16 cellular contexts compared by ENCODE assay signal in genomic region chr7:148717266-148717793, GRCh38.
"Had no signal": no experiment of that assay in that cellular context is flagged by ENCODE, and none has a peak within 500 bp of the region (broad histone marks: within the 10 kb centered on the region; RNA-seq: fewer than 3 reads in every experiment).

No MANE protein-coding gene starts in this region.

- H3K9me3 Mint-ChIP-seq: memory B cell; natural killer cell; stimulated activated memory B cell treated with anti-CD40 and anti-IgM and Interleukin-4, amounts not matched to agents 10 μg/mL and 1 μg/mL and 100 μg/mL, for 72 hours had no signal

- H3K36me3 Mint-ChIP-seq: natural killer cell had no signal

- ATAC-seq: natural killer cell; right lobe of liver; stimulated activated memory B cell treated with anti-CD40 and anti-IgM and Interleukin-4, amounts not matched to agents 10 μg/mL and 1 μg/mL and 100 μg/mL, for 72 hours had no signal

- H3K27ac Mint-ChIP-seq: activated T-helper 1 cell treated with anti-CD3 and anti-CD28 coated beads, Interleukin-12 subunit alpha, Interleukin-12 subunit beta, Interleukin-2, Interleukin-4 antibody, amounts not matched to agents 30 ng/mL and 10 ng/mL and 1 ng/mL, durations not matched to agents 14 hours and 24 hours and 36 hours; brain; memory B cell; natural killer cell; stimulated activated memory B cell treated with anti-CD40 and anti-IgM and Interleukin-4, amounts not matched to agents 10 μg/mL and 1 μg/mL and 100 μg/mL, for 72 hours had no signal

- DNase-seq: activated CD4-positive, alpha-beta T cell treated with anti-CD3 and anti-CD28 coated beads, Interleukin-2, amount 50 U/mL, for 48 hours; anterior cingulate cortex; central memory CD4-positive, alpha-beta T cell; dorsolateral prefrontal cortex; head of caudate nucleus; left ventricle myocardium inferior; natural killer cell; ovary; right lobe of liver; spleen; stimulated activated CD4-positive, alpha-beta T cell treated with anti-CD3 and anti-CD28 coated beads, Interleukin-4, amount 100 ng/mL, for 4 hours had no signal

- H3K27me3 ChIP-seq: dorsolateral prefrontal cortex, ovary, right lobe of liver, spleen had no signal

- H3K4me3 Mint-ChIP-seq: activated T-helper 1 cell treated with anti-CD3 and anti-CD28 coated beads, Interleukin-12 subunit alpha, Interleukin-12 subunit beta, Interleukin-2, Interleukin-4 antibody, amounts not matched to agents 30 ng/mL and 10 ng/mL and 1 ng/mL, durations not matched to agents 14 hours and 24 hours and 36 hours; brain; memory B cell; natural killer cell; stimulated activated memory B cell treated with anti-CD40 and anti-IgM and Interleukin-4, amounts not matched to agents 10 μg/mL and 1 μg/mL and 100 μg/mL, for 72 hours had no signal

- H3K4me3 ChIP-seq: dorsolateral prefrontal cortex, left ventricle myocardium inferior, ovary, right lobe of liver, spleen had no signal

- H3K27me3 Mint-ChIP-seq: brain; memory B cell; stimulated activated memory B cell treated with anti-CD40 and anti-IgM and Interleukin-4, amounts not matched to agents 10 μg/mL and 1 μg/mL and 100 μg/mL, for 72 hours had no signal

- H3K27ac ChIP-seq: dorsolateral prefrontal cortex, left ventricle myocardium inferior, ovary, right lobe of liver, spleen, WERI-Rb-1 had no signal

- H3K9me3 ChIP-seq: left ventricle myocardium inferior, ovary, right lobe of liver, spleen had no signal

- H3K36me3 ChIP-seq: left ventricle myocardium inferior, ovary, right lobe of liver, spleen, WERI-Rb-1 had no signal
